11 cellular contexts compared by ENCODE assay signal in genomic region chr11:33737362-33737821, GRCh38. TPM values are rescaled to one million over a fixed set of nuclear protein-coding genes. Genes with fewer than 3 reads are reported as not detected.
DNase-seq lines count a peak whose midpoint lies in the region; ATAC-seq and TF ChIP-seq lines count a peak whose summit lies in the region.
"Had no signal": no experiment of that assay in that cellular context is flagged by ENCODE, and none has a peak within 500 bp of the region (broad histone marks: within the 10 kb centered on the region; RNA-seq: fewer than 3 reads in every experiment).

No MANE protein-coding gene starts in this region.

- DNase-seq in right cardiac atrium (no peak), left cardiac atrium (no peak), body of pancreas (no peak), vagina (ENCODE audit: extremely low spot score in 2 of 2) (no peak), kidney tubule cell (ENCODE audit: low spot score) (no peak)
- no peak for DNase-seq in activated CD4-positive, alpha-beta T cell treated with anti-CD3 and anti-CD28 coated beads, Interleukin-2, amount 50 U/mL, for 1 hour
- DNase-seq: effector memory CD4-positive, alpha-beta T cell had no signal

- TF ChIP-seq POLR2A in body of pancreas (IDR thresholded peaks at IDR 0.05) (no peak), vagina (IDR thresholded peaks at IDR 0.05) (no peak)

- H3K4me1 ChIP-seq in right cardiac atrium (ENCODE audit: control insufficient read depth, insufficient read depth, low read length) (peaks cover 8% of the 10 kb centered on the region), body of pancreas (peaks cover 30% of the 10 kb centered on the region), muscle layer of duodenum (ENCODE audit: control insufficient read depth in 1 of 2, insufficient read depth in 2 of 2, low read length in 2 of 2) (peaks cover 3 to 14% of the 10 kb centered on the region in 2 donors), vagina (peaks cover 42% of the 10 kb centered on the region)

- H3K36me3 ChIP-seq in body of pancreas (replicated peaks in 1 of 2; ENCODE audit: insufficient read depth in 1 of 2, low read depth in 2 of 2) = no peaks in the 10 kb centered on the region
- no peaks in the 10 kb centered on the region for H3K36me3 ChIP-seq in muscle layer of duodenum (ENCODE audit: control insufficient read depth in 1 of 2, insufficient read depth in 2 of 2, low read length in 2 of 2)
- H3K36me3 ChIP-seq in vagina = peaks cover 0 to 6% of the 10 kb centered on the region in 2 donors

- no peaks in the 10 kb centered on the region for H3K9me3 ChIP-seq in right cardiac atrium (ENCODE audit: control insufficient read depth, low read length)
- no peaks in the 10 kb centered on the region for H3K9me3 ChIP-seq in body of pancreas
- H3K9me3 ChIP-seq in muscle layer of duodenum (ENCODE audit: control insufficient read depth in 1 of 2, low read length in 2 of 2) = no peaks in the 10 kb centered on the region
- no peaks in the 10 kb centered on the region for H3K9me3 ChIP-seq in vagina

- TF ChIP-seq CTCF in body of pancreas (IDR thresholded peaks at IDR 0.05) (no peak), vagina (IDR thresholded peaks at IDR 0.05) (no peak)

- H3K27ac ChIP-seq in right cardiac atrium (ENCODE audit: low read length) (peak overlapping the region; percentile 92), body of pancreas (peak overlapping the region in 3 of 4 donors; percentile 85 to 93 (median 91)), muscle layer of duodenum (ENCODE audit: low read length) (peak overlapping the region; percentile 54), vagina (peak overlapping the region; percentile 97)

- H3K27me3 ChIP-seq in right cardiac atrium (ENCODE audit: control insufficient read depth, insufficient read depth) = no peaks in the 10 kb centered on the region
- H3K27me3 ChIP-seq in body of pancreas = no peaks in the 10 kb centered on the region
- no peaks in the 10 kb centered on the region for H3K27me3 ChIP-seq in muscle layer of duodenum (ENCODE audit: low read depth, low read length)
- H3K27me3 ChIP-seq in vagina = no peaks in the 10 kb centered on the region

- 58% methylated on average over 3 of the region's 3 CpGs for WGBS in right cardiac atrium
- 42% methylated on average over 3 of the region's 3 CpGs for WGBS in body of pancreas, 2 donors

- H3K4me3 ChIP-seq in right cardiac atrium (ENCODE audit: low read length) = no peak overlapping the region
- H3K4me3 ChIP-seq in body of pancreas = no peak overlapping the region
- H3K4me3 ChIP-seq in muscle layer of duodenum (ENCODE audit: low read depth in 1 of 2, low read length in 2 of 2) = no peak overlapping the region
- peak overlapping the region; percentile 3 to 99 for H3K4me3 ChIP-seq in vagina
- H3K4me3 ChIP-seq: GM12878 had no signal

- intact Hi-C loops in right cardiac atrium (cut with DNase I) (loop anchor here in 2 of 4 donors (5.0 kb wide), 1 partner anchor 45 kb away; no protein-coding TSS in a partner anchor), left cardiac atrium (cut with DNase I) (loop anchor here in 1 of 2 donors (5.0 kb wide), 1 partner anchor 35 kb away; the partner anchor contains the start of gene C11orf91), body of pancreas (cut with DNase I) (no loop called here), vagina (cut with DNase I) (loop anchor here (5.0 to 10.0 kb wide), 2 partner anchors 35 to 1857 kb away; partner anchors contain the start of gene C11orf91)

- no peak for ATAC-seq in right cardiac atrium
- ATAC-seq in left cardiac atrium = no peak
- ATAC-seq in body of pancreas = no peak
- ATAC-seq in GM18517 (IDR thresholded peaks at IDR 0.05; ENCODE audit: unreplicated experiment) = no peak
- ATAC-seq: GM12878 had no signal

RNA-seq across cellular contexts. Expression of gene CD59, which starts 1.2 kb away (rescaled TPM):
- total RNA-seq in right cardiac atrium (100 to 1,000 TPM; 619 to 780 (median 669) TPM), left cardiac atrium (100 to 1,000 TPM; 633 to 874 TPM), body of pancreas (100 to 1,000 TPM in 1 of 2 donors, 10 to 100 TPM in 1; 68.2 to 194 TPM), vagina (272 TPM)
- polyA plus RNA-seq in right cardiac atrium = 245 TPM

RNA-seq across cellular contexts. Expression of gene C11orf91, which starts 36.8 kb away (rescaled TPM):
- 1 to 10 TPM in 1 of 4 donors, not detected in 3; 1.9 TPM for total RNA-seq in right cardiac atrium
- not detected for polyA plus RNA-seq in right cardiac atrium
- total RNA-seq in left cardiac atrium = 1 to 10 TPM in 1 of 2 donors, under 1 TPM in 1; 0.29 to 1.7 TPM
- total RNA-seq in body of pancreas = not detected
- not detected for total RNA-seq in vagina
- total RNA-seq: GM12878, kidney had no signal
- polyA plus RNA-seq: GM12878 had no signal

RNA-seq across cellular contexts. Expression of gene FBXO3, which starts 36.9 kb away (rescaled TPM):
- 10 to 100 TPM; 30.2 to 40.8 (median 39.2) TPM for total RNA-seq in right cardiac atrium
- polyA plus RNA-seq in right cardiac atrium = 27.3 TPM
- 10 to 100 TPM; 30.5 to 31.8 TPM for total RNA-seq in left cardiac atrium
- 10 to 100 TPM; 24.7 to 40.5 TPM for total RNA-seq in body of pancreas
- 29.7 TPM for total RNA-seq in vagina

Comparison
In these comparisons a context has a peak if more than half of its experiments do, and no peak if none do; other contexts are left out.
1. H3K4me3 ChIP-seq: peak in vagina (2 of 2); none in right cardiac atrium (single experiment), body of pancreas (0 of 2) and muscle layer of duodenum (0 of 2).
2. Peak in every context shown above with its lines, with median percentiles within 50 percentile points of each other: H3K27ac ChIP-seq.